In genomic region chr1:10495475-10495817, GRCh38 we compare ENCODE assay signal across 8 cellular contexts. TPM values are rescaled to one million over a fixed set of nuclear protein-coding genes. Genes with fewer than 3 reads are reported as not detected.
DNase-seq lines count a peak whose midpoint lies in the region; ATAC-seq and TF ChIP-seq lines count a peak whose summit lies in the region.

No MANE protein-coding gene starts in this region.

- H4K8ac ChIP-seq in H9 (replicated peaks; ENCODE audit: insufficient read length, low read depth, low read length): no peak overlapping the region

- no peak overlapping the region for H2BK15ac ChIP-seq in H9 (ENCODE audit: low read depth, low read length)

- H3K79me2 ChIP-seq in H9 (ENCODE audit: insufficient read depth, low read length): peaks cover 2% of the 10 kb centered on the region; the same call in 1 of the 2 replicates

- no peak overlapping the region for H3K14ac ChIP-seq in H9 (ENCODE audit: insufficient read depth, low read length)

- H3K36me3 Mint-ChIP-seq in H9 (ENCODE audit: insufficient read depth in 1 of 3, low read depth in 3 of 3) (peaks cover 1 to 8% (median 5%) of the 10 kb centered on the region in 3 experiments; a peak in 2 of 7 replicates), glutamatergic neuron (ENCODE audit: unreplicated experiment) (no peaks in the 10 kb centered on the region)
- peaks cover 5% of the 10 kb centered on the region for H3K36me3 Mint-ChIP-seq in activated CD8-positive, alpha-beta T cell treated with anti-CD3 and anti-CD28 coated beads for 36 hours (ENCODE audit: low read depth)

- H3K4me1 Mint-ChIP-seq in H9 (peaks cover 21 to 28% of the 10 kb centered on the region in 2 experiments), glutamatergic neuron (ENCODE audit: low read depth, unreplicated experiment) (peaks cover 34% of the 10 kb centered on the region)
- H3K4me1 Mint-ChIP-seq in activated CD8-positive, alpha-beta T cell treated with anti-CD3 and anti-CD28 coated beads for 36 hours (ENCODE audit: low read depth): peaks cover 48% of the 10 kb centered on the region

- DNase-seq in H9 (no peak), glutamatergic neuron (peak; percentile 63), GM19238 (ENCODE audit: insufficient read length, low spot score) (no peak), C1 segment of cervical spinal cord (lab: John Stamatoyannopoulos, UW) (no peak), amygdala (lab: John Stamatoyannopoulos, UW) (no peak)
- no peak for DNase-seq in activated CD8-positive, alpha-beta T cell treated with anti-CD3 and anti-CD28 coated beads for 36 hours
- peak; percentile 42 for DNase-seq in stimulated activated CD8-positive, alpha-beta memory T cell treated with anti-CD3 and anti-CD28 coated beads, Interleukin-4, amount 100 ng/mL, for 48 hours

- no peaks in the 10 kb centered on the region for H3K9me3 ChIP-seq in H9 (ENCODE audit: control insufficient read depth, low read depth, low read length)

- no peak overlapping the region for H3K23ac ChIP-seq in H9 (ENCODE audit: insufficient read length, low read depth, low read length)

- H2BK5ac ChIP-seq in H9 (ENCODE audit: insufficient read length, low read length): no peak overlapping the region

- H3K4me3 Mint-ChIP-seq in H9: no peak overlapping the region
- peak overlapping the region; percentile 68 for H3K4me3 Mint-ChIP-seq in activated CD8-positive, alpha-beta T cell treated with anti-CD3 and anti-CD28 coated beads for 36 hours
- peak overlapping the region; percentile 75 for H3K4me3 Mint-ChIP-seq in glutamatergic neuron (ENCODE audit: unreplicated experiment)

- H3K9ac ChIP-seq in H9 (ENCODE audit: extremely low read depth, insufficient read length, low read length): no peak overlapping the region

- H4K20me1 ChIP-seq in H9 (ENCODE audit: control insufficient read depth, insufficient read depth, insufficient read length): peaks cover 4% of the 10 kb centered on the region

- H3K56ac ChIP-seq in H9 (ENCODE audit: insufficient read length, low read depth, low read length): no peak overlapping the region

- H3K4me2 ChIP-seq in H9 (ENCODE audit: insufficient read depth, insufficient read length, low read length): no peak overlapping the region

- no peak overlapping the region for H4K91ac ChIP-seq in H9 (ENCODE audit: insufficient read length, low read depth, low read length)

- no peak overlapping the region for H2BK20ac ChIP-seq in H9 (ENCODE audit: low read depth, low read length, poor library complexity, severe bottlenecking)

- no peaks in the 10 kb centered on the region for H3K23me2 ChIP-seq in H9 (ENCODE audit: insufficient read length, low read depth, low read length, poor library complexity, severe bottlenecking)

- no peaks in the 10 kb centered on the region for H3K9me3 Mint-ChIP-seq in H9
- H3K9me3 Mint-ChIP-seq in activated CD8-positive, alpha-beta T cell treated with anti-CD3 and anti-CD28 coated beads for 36 hours: no peaks in the 10 kb centered on the region
- H3K9me3 Mint-ChIP-seq in glutamatergic neuron (ENCODE audit: unreplicated experiment): peaks cover 2% of the 10 kb centered on the region

- intact Hi-C loops in activated CD8-positive, alpha-beta T cell treated with anti-CD3 and anti-CD28 coated beads for 36 hours (cut with micrococcal nuclease): loop anchor here (5.0 to 10.0 kb wide), 2 partner anchors 61 to 372 kb away; partner anchors contain the start of gene CENPS

- no peak overlapping the region for H2BK12ac ChIP-seq in H9 (ENCODE audit: insufficient read length, low read depth, low read length)

- no peak overlapping the region for H2BK120ac ChIP-seq in H9 (ENCODE audit: low read depth, low read length, poor library complexity, severe bottlenecking)

- no peak overlapping the region for H2AK5ac ChIP-seq in H9 (ENCODE audit: insufficient read length, low read length)

- no CpG with 5 or more reads among the region's 10 CpGs for WGBS in H9 (ENCODE audit: extremely low coverage, insufficient read length, low lambda C conversion rate)

- TF ChIP-seq CTCF in H9 (conservative IDR thresholded peaks at IDR 0.05): no peak
- TF ChIP-seq CTCF in activated CD8-positive, alpha-beta T cell treated with anti-CD3 and anti-CD28 coated beads for 36 hours (IDR thresholded peaks at IDR 0.05): no peak
- TF ChIP-seq CTCF in glutamatergic neuron (IDR thresholded peaks at IDR 0.05; ENCODE audit: partially characterized antibody, unreplicated experiment): no peak

- H3K27ac Mint-ChIP-seq in H9 (peak overlapping the region in 2 of 3 experiments; percentile 3 to 46; a peak in 2 of 7 replicates), glutamatergic neuron (ENCODE audit: unreplicated experiment) (peak overlapping the region; percentile 65)
- peak overlapping the region; percentile 92 for H3K27ac Mint-ChIP-seq in activated CD8-positive, alpha-beta T cell treated with anti-CD3 and anti-CD28 coated beads for 36 hours

- no peak overlapping the region for H3T11ph ChIP-seq in H9 (ENCODE audit: low read length)

- H3K4ac ChIP-seq in H9 (ENCODE audit: low read depth, low read length): no peak overlapping the region

- no peak overlapping the region for H3K18ac ChIP-seq in H9 (ENCODE audit: insufficient read length, low read depth, low read length)

- no peaks in the 10 kb centered on the region for H3K4me1 ChIP-seq in H9 (ENCODE audit: insufficient read depth, low read length)

- no peaks in the 10 kb centered on the region for H3K27me3 ChIP-seq in H9 (ENCODE audit: insufficient read depth, low read length)

- no peak overlapping the region for H3K27ac ChIP-seq in H9 (ENCODE audit: insufficient read length, low read depth, low read length)

- CTCF ChIA-PET in activated CD8-positive, alpha-beta T cell treated with anti-CD3 and anti-CD28 coated beads for 36 hours (lab: Charles Lee): interaction anchor here (0.6 to 11.4 kb wide), 45 partner anchors 10 to 989 kb away, joined by 3 to 202 read pairs (median 4); partner anchors contain the start of genes CENPS, CORT and PEX14

- H3K79me1 ChIP-seq in H9 (ENCODE audit: insufficient read depth, low read depth, low read length, poor library complexity, severe bottlenecking): peaks cover 6% of the 10 kb centered on the region

- no peaks in the 10 kb centered on the region for H3K27me3 Mint-ChIP-seq in H9 (ENCODE audit: low read depth)
- H3K27me3 Mint-ChIP-seq in activated CD8-positive, alpha-beta T cell treated with anti-CD3 and anti-CD28 coated beads for 36 hours: no peaks in the 10 kb centered on the region
- H3K27me3 Mint-ChIP-seq in glutamatergic neuron (ENCODE audit: unreplicated experiment): peaks cover 3% of the 10 kb centered on the region

- POLR2A ChIA-PET in activated CD8-positive, alpha-beta T cell treated with anti-CD3 and anti-CD28 coated beads for 36 hours (lab: Charles Lee): interaction anchor here (0.5 to 3.5 kb wide), 8 partner anchors 14 to 498 kb away, joined by 3 to 15 read pairs (median 4); partner anchors contain the start of gene CENPS

- no peak overlapping the region for H2AFZ ChIP-seq in H9 (ENCODE audit: low read length)

- ATAC-seq in activated CD8-positive, alpha-beta T cell treated with anti-CD3 and anti-CD28 coated beads for 36 hours: no peak
- ATAC-seq in HG03432 (IDR thresholded peaks at IDR 0.05; ENCODE audit: unreplicated experiment): no peak

- H4K5ac ChIP-seq in H9 (ENCODE audit: insufficient read length, low read depth, low read length): no peak overlapping the region

RNA-seq across cellular contexts. Expression of gene PEX14, which starts 20.7 kb away (rescaled TPM):
- 20.7 and 23.9 TPM in 2 replicates for total RNA-seq in H9 (2021)
- 10 to 100 TPM; 18.0 to 18.5 TPM for total RNA-seq in activated CD8-positive, alpha-beta T cell treated with anti-CD3 and anti-CD28 coated beads for 36 hours
- 25.8 TPM for total RNA-seq in glutamatergic neuron (ENCODE audit: unreplicated experiment)

RNA-seq across cellular contexts. Expression of gene DFFA, which starts 23.1 kb away (rescaled TPM):
- 94.1 and 98.2 TPM in 2 replicates for total RNA-seq in H9 (2021)
- 10 to 100 TPM; 76.7 to 81.8 TPM for total RNA-seq in activated CD8-positive, alpha-beta T cell treated with anti-CD3 and anti-CD28 coated beads for 36 hours
- total RNA-seq in glutamatergic neuron (ENCODE audit: unreplicated experiment): 38.0 TPM

RNA-seq across cellular contexts. Expression of gene CORT, which starts 45.6 kb away (rescaled TPM):
- total RNA-seq in H9 (2021) (0.33 TPM in 1 of 2 replicates, not detected in the other), glutamatergic neuron (ENCODE audit: unreplicated experiment) (0.59 TPM)
- total RNA-seq in activated CD8-positive, alpha-beta T cell treated with anti-CD3 and anti-CD28 coated beads for 36 hours: under 1 TPM in 1 of 2 experiments, not detected in 1; 0.34 TPM

Comparison
In these comparisons a context has a peak if more than half of its experiments do, and no peak if none do; other contexts are left out.
1. DNase-seq: peak in glutamatergic neuron (single experiment) and stimulated activated CD8-positive, alpha-beta memory T cell treated with anti-CD3 and anti-CD28 coated beads, Interleukin-4, amount 100 ng/mL, for 48 hours (single experiment); none in H9 (single experiment), activated CD8-positive, alpha-beta T cell treated with anti-CD3 and anti-CD28 coated beads for 36 hours (single experiment), GM19238 (single experiment), C1 segment of cervical spinal cord (0 of 14) and amygdala (0 of 56).
2. H3K27ac Mint-ChIP-seq: peak in every context shown above with its lines; median percentile 92 in activated CD8-positive, alpha-beta T cell treated with anti-CD3 and anti-CD28 coated beads for 36 hours; 65 in glutamatergic neuron; 24 in H9.
3. H3K4me3 Mint-ChIP-seq: peak in activated CD8-positive, alpha-beta T cell treated with anti-CD3 and anti-CD28 coated beads for 36 hours (single experiment) and glutamatergic neuron (single experiment); none in H9 (0 of 2).